Comparison of ENCODE assay signal across 8 cellular contexts in genomic region chr1:2189459-2190425, GRCh38. TPM values are rescaled to one million over a fixed set of nuclear protein-coding genes. Genes with fewer than 3 reads are reported as not detected.
A peak's percentile ranks its signal among the peaks of the same experiment; 100 is the strongest.
DNase-seq lines count a peak whose midpoint lies in the region; ATAC-seq and TF ChIP-seq lines count a peak whose summit lies in the region.

No MANE protein-coding gene starts in this region.

- no peaks in the 10 kb centered on the region for H3K27me3 Mint-ChIP-seq in T-helper 17 cell

- TF ChIP-seq CTCF in prostate gland (IDR thresholded peaks at IDR 0.05): peak in 2 of 4 experiments; percentile 2 to 23
- no peak for TF ChIP-seq CTCF in upper lobe of right lung (IDR thresholded peaks at IDR 0.05)

- peak overlapping the region; percentile 65 for H3K27ac Mint-ChIP-seq in T-helper 17 cell

- no peaks in the 10 kb centered on the region for H3K36me3 ChIP-seq in prostate gland
- H3K36me3 ChIP-seq in upper lobe of right lung: peaks cover 14% of the 10 kb centered on the region

- H3K4me3 Mint-ChIP-seq in T-helper 17 cell: peak overlapping the region; percentile 82

- ATAC-seq in GM21786 (IDR thresholded peaks at IDR 0.05; ENCODE audit: unreplicated experiment) (peak; percentile 84), T-helper 17 cell (peak; percentile 94), left ventricle myocardium superior (peak; percentile 92), upper lobe of right lung (peak; percentile 91)

- peak; percentile 95 for TF ChIP-seq POLR2A in prostate gland (IDR thresholded peaks at IDR 0.05)

- H3K9me3 ChIP-seq in T-helper 17 cell (ENCODE audit: control insufficient read depth, low read length, poor library complexity, severe bottlenecking) (no peaks in the 10 kb centered on the region), prostate gland (no peaks in the 10 kb centered on the region), upper lobe of right lung (no peaks in the 10 kb centered on the region)

- H3K4me3 ChIP-seq in prostate gland (peak overlapping the region; percentile 38 to 51), upper lobe of right lung (peak overlapping the region; percentile 56)

- H3K4me1 ChIP-seq in prostate gland (replicated peaks) (peaks cover 14% of the 10 kb centered on the region), upper lobe of right lung (peaks cover 43% of the 10 kb centered on the region)

- DNase-seq in CMK (ENCODE audit: low read depth): peak; percentile 76
- peak; percentile 86 for DNase-seq in NCI-H1436 (lab: John Stamatoyannopoulos, UW)
- peak; percentile 83 to 88 (median 85) for DNase-seq in T-helper 17 cell
- peak in 57 of 58 donors; percentile 42 to 97 (median 92) for DNase-seq in anterior cingulate cortex (lab: John Stamatoyannopoulos, UW)
- peak; percentile 97 for DNase-seq in left ventricle myocardium superior
- peak; percentile 97 for DNase-seq in prostate gland (ENCODE audit: low spot score)
- peak; percentile 97 for DNase-seq in upper lobe of right lung

- H3K27me3 ChIP-seq in prostate gland (replicated peaks; ENCODE audit: insufficient read depth): no peaks in the 10 kb centered on the region
- H3K27me3 ChIP-seq in upper lobe of right lung: no peaks in the 10 kb centered on the region

- no peaks in the 10 kb centered on the region for H3K36me3 Mint-ChIP-seq in T-helper 17 cell (ENCODE audit: low read depth)

- intact Hi-C loops in left ventricle myocardium superior (cut with micrococcal nuclease): no loop called here
- intact Hi-C loops in prostate gland (cut with DNase I): loop anchor here (10.0 kb wide), 2 partner anchors 335 to 395 kb away; partner anchors contain the start of genes PANK4 and PRXL2B
- intact Hi-C loops in upper lobe of right lung (cut with DNase I): loop anchor here (10.0 kb wide), 1 partner anchor 125 kb away; no protein-coding TSS in a partner anchor

- 10% methylated on average over 61 of the region's 65 CpGs for WGBS in prostate gland

- H3K4me1 Mint-ChIP-seq in T-helper 17 cell: peaks cover 11% of the 10 kb centered on the region

- H3K27ac ChIP-seq in prostate gland: peak overlapping the region; percentile 95 to 96
- peak overlapping the region; percentile 91 for H3K27ac ChIP-seq in upper lobe of right lung

RNA-seq across cellular contexts. Expression of gene FAAP20, which starts 4.8 kb away (rescaled TPM):
- total RNA-seq in T-helper 17 cell (10 to 100 TPM; 44.6 to 48.6 TPM), left ventricle myocardium superior (38.4 TPM), prostate gland (10 to 100 TPM; 55.9 to 70.4 TPM), upper lobe of right lung (55.3 TPM)

RNA-seq across cellular contexts. Expression of gene SKI, which starts 38.4 kb away (rescaled TPM):
- total RNA-seq in T-helper 17 cell (100 to 1,000 TPM; 183 to 215 TPM), left ventricle myocardium superior (35.3 TPM), prostate gland (100 to 1,000 TPM in 1 of 2 donors, 10 to 100 TPM in 1; 46.2 to 114 TPM), upper lobe of right lung (89.6 TPM)

Comparison
In these comparisons a context has a peak if more than half of its experiments do, and no peak if none do; other contexts are left out.
1. Peak in every context shown above with its lines: DNase-seq, ATAC-seq, H3K4me3 ChIP-seq and H3K27ac ChIP-seq.